Comparison of ENCODE assay signal across 22 cellular contexts in the genomic region with DNA sequence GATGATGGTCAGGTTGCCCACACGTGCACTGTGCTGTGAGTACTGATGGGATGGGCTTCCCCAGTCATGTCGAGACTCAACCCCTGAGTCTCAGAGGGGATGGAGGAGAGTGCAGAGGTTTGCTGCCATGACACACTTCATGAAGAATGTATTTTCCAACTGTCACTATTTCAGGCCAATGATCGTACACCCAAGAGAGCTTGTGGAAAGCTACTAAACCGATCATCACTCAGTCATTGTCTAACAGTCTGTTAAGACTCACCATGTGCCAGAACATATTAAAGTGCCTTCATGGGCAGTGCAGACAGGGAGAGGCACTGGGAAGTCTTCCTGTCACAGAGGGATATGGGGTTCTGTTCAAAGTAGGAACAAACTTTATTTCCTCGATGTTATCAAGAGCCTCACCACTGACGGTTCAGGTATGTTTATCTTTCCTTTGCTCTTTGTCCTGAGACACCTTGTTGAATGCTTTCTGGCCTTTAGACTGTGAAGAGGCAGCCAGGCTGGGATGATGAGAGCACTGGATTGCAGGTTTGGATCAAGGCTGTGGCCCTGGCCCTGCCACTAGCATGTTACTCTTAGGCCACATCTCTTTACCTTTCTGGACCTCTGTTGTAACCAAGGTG. TPM values are rescaled to one million over a fixed set of nuclear protein-coding genes. Genes with fewer than 3 reads are reported as not detected.
"Had no signal": no experiment of that assay in that cellular context is flagged by ENCODE, and none has a peak within 500 bp of the region (broad histone marks: within the 10 kb centered on the region; RNA-seq: fewer than 3 reads in every experiment).

No MANE protein-coding gene starts in this region.

- H3K4me1 ChIP-seq: body of pancreas, heart left ventricle had no signal

- H3K4me3 Mint-ChIP-seq: activated B cell treated with CpG ODN at 0.5 μM for 24 hours; activated CD4-positive, alpha-beta T cell treated with anti-CD3 and anti-CD28 coated beads, Interleukin-2, amount 10 ng/mL, durations not matched to agents 24 days and 14 days; activated T-cell treated with anti-CD3 and anti-CD28 coated beads, Interleukin-2, amount 50 U/mL, for 72 hours; central memory CD8-positive, alpha-beta T cell; memory B cell; nephron; T-helper 1 cell treated with Interleukin-12 subunit alpha and Interleukin-12 subunit beta and Interleukin-4 antibody, amounts not matched to agents 30 μg/mL and 1 μg/mL, for 36 hours had no signal

- H3K36me3 ChIP-seq: heart left ventricle had no signal

- ATAC-seq: activated naive CD4-positive, alpha-beta T cell treated with anti-CD3 and anti-CD28 coated beads, Interleukin-2, amount 50 U/mL, for 72 hours; activated T-cell treated with anti-CD3 and anti-CD28 coated beads, Interleukin-2, amount 50 U/mL, for 72 hours; body of pancreas; heart left ventricle; left ventricle myocardium superior had no signal

- H3K9me3 ChIP-seq: body of pancreas, heart left ventricle had no signal

- H3K27ac ChIP-seq: body of pancreas, heart left ventricle, skin epidermis had no signal

- H3K9me3 Mint-ChIP-seq: activated B cell treated with CpG ODN at 0.5 μM for 24 hours; activated CD4-positive, alpha-beta T cell treated with anti-CD3 and anti-CD28 coated beads, Interleukin-2, amount 10 ng/mL, durations not matched to agents 24 days and 14 days; activated naive CD4-positive, alpha-beta T cell treated with anti-CD3 and anti-CD28 coated beads, Interleukin-2, amount 50 U/mL, for 72 hours; central memory CD8-positive, alpha-beta T cell; memory B cell; T-helper 1 cell treated with Interleukin-12 subunit alpha and Interleukin-12 subunit beta and Interleukin-4 antibody, amounts not matched to agents 30 μg/mL and 1 μg/mL, for 36 hours had no signal

- H3K4me1 Mint-ChIP-seq: activated B cell treated with CpG ODN at 0.5 μM for 24 hours; activated CD4-positive, alpha-beta T cell treated with anti-CD3 and anti-CD28 coated beads, Interleukin-2, amount 10 ng/mL, durations not matched to agents 24 days and 14 days; central memory CD8-positive, alpha-beta T cell; memory B cell had no signal

- H3K27ac Mint-ChIP-seq: activated B cell treated with CpG ODN at 0.5 μM for 24 hours; activated CD4-positive, alpha-beta T cell treated with anti-CD3 and anti-CD28 coated beads, Interleukin-2, amount 10 ng/mL, durations not matched to agents 24 days and 14 days; activated naive CD4-positive, alpha-beta T cell treated with anti-CD3 and anti-CD28 coated beads, Interleukin-2, amount 50 U/mL, for 72 hours; activated T-cell treated with anti-CD3 and anti-CD28 coated beads, Interleukin-2, amount 50 U/mL, for 72 hours; memory B cell; nephron; T-helper 1 cell treated with Interleukin-12 subunit alpha and Interleukin-12 subunit beta and Interleukin-4 antibody, amounts not matched to agents 30 μg/mL and 1 μg/mL, for 36 hours had no signal

- H3K27me3 ChIP-seq: body of pancreas had no signal

- H3K4me3 ChIP-seq: body of pancreas, heart left ventricle, skin epidermis had no signal

- DNase-seq: activated B cell treated with CpG ODN at 0.5 μM for 24 hours; activated CD4-positive, alpha-beta T cell treated with anti-CD3 and anti-CD28 coated beads, Interleukin-2, amount 10 ng/mL, durations not matched to agents 24 days and 14 days; activated CD8-positive, alpha-beta memory T cell treated with anti-CD3 and anti-CD28 coated beads, Interleukin-2, amount 50 U/mL, for 48 hours; activated gamma-delta T cell; activated T-cell treated with anti-CD3 and anti-CD28 coated beads, Interleukin-2, amount 50 U/mL, for 72 hours; body of pancreas; cortex of kidney; effector memory CD4-positive, alpha-beta T cell; heart left ventricle; left ventricle myocardium superior; nucleus accumbens; stimulated activated CD4-positive, alpha-beta T cell treated with anti-CD3 and anti-CD28 coated beads, Interleukin-4, amount 100 ng/mL, for 4 hours; stimulated activated CD8-positive, alpha-beta memory T cell treated with anti-CD3 and anti-CD28 coated beads, Interleukin-4, amount 100 ng/mL, for 48 hours; stimulated activated naive CD4-positive, alpha-beta T cell treated with Interleukin-2 at 50 U/mL for 16 hours; substantia nigra; trophoblast cell had no signal

- H3K36me3 Mint-ChIP-seq: activated naive CD4-positive, alpha-beta T cell treated with anti-CD3 and anti-CD28 coated beads, Interleukin-2, amount 50 U/mL, for 72 hours; memory B cell had no signal

RNA-seq across cellular contexts. Expression of a gene that starts 41.6 kb away (rescaled TPM):
- total RNA-seq: activated B cell treated with CpG ODN at 0.5 μM for 24 hours; activated CD4-positive, alpha-beta T cell treated with anti-CD3 and anti-CD28 coated beads, Interleukin-2, amount 10 ng/mL, durations not matched to agents 24 days and 14 days; activated naive CD4-positive, alpha-beta T cell treated with anti-CD3 and anti-CD28 coated beads, Interleukin-2, amount 50 U/mL, for 72 hours; activated T-cell treated with anti-CD3 and anti-CD28 coated beads, Interleukin-2, amount 50 U/mL, for 72 hours; body of pancreas had no signal
